In genomic region chr7:63927261-63927660, GRCh38 we compare ENCODE assay signal across 12 cellular contexts.
DNase-seq lines count a peak whose midpoint lies in the region; TF ChIP-seq lines count a peak whose summit lies in the region.
"Had no signal": no experiment of that assay in that cellular context is flagged by ENCODE, and none has a peak within 500 bp of the region (broad histone marks: within the 10 kb centered on the region; RNA-seq: fewer than 3 reads in every experiment).

No MANE protein-coding gene starts in this region.

- peaks cover 36 to 52% (median 44%) of the 10 kb centered on the region in 11 experiments for H3K9me3 ChIP-seq in BLaER1 treated with 17β-estradiol and CSF1 and Interleukin-3, amounts not matched to agents 10 nM and 100 nM (replicated peaks in 1 of 11)
- H3K9me3 ChIP-seq in DOHH2 (ENCODE audit: control insufficient read depth, insufficient read depth, low read length) = peaks cover 45% of the 10 kb centered on the region
- peaks cover 9% of the 10 kb centered on the region in 2 donors for H3K9me3 ChIP-seq in duodenal mucosa (ENCODE audit: control insufficient read depth in 1 of 2, low read length in 2 of 2)

- H3K9ac ChIP-seq in BLaER1 treated with 17β-estradiol and CSF1 and Interleukin-3, amounts not matched to agents 10 nM and 100 nM = peak overlapping the region; percentile 84 to 97 (median 93)
- no peak overlapping the region for H3K9ac ChIP-seq in duodenal mucosa (ENCODE audit: low read depth in 1 of 2, low read length in 2 of 2)
- H3K9ac ChIP-seq in rectal smooth muscle tissue (ENCODE audit: low read length) = peak overlapping the region; percentile 60

- peak overlapping the region; percentile 26 to 99 (median 97); a peak in 20 of 22 replicates for H3K27ac ChIP-seq in BLaER1 treated with 17β-estradiol and CSF1 and Interleukin-3, amounts not matched to agents 10 nM and 100 nM
- H3K27ac ChIP-seq in DOHH2 (ENCODE audit: low read depth, low read length) (no peak overlapping the region), duodenal mucosa (ENCODE audit: low read depth, low read length) (no peak overlapping the region), rectal smooth muscle tissue (ENCODE audit: low read depth, low read length) (peak overlapping the region; percentile 98)
- H3K27ac ChIP-seq: cardiac muscle cell had no signal

- peaks cover 10 to 23% (median 17%) of the 10 kb centered on the region in 10 experiments; a peak in 19 of 20 replicates for H3K4me1 ChIP-seq in BLaER1 treated with 17β-estradiol and CSF1 and Interleukin-3, amounts not matched to agents 10 nM and 100 nM
- H3K4me1 ChIP-seq in DOHH2 (ENCODE audit: control insufficient read depth, low read length) (peaks cover 18% of the 10 kb centered on the region), duodenal mucosa (ENCODE audit: control insufficient read depth in 1 of 2, insufficient read depth in 2 of 2, low read length in 2 of 2) (peaks cover 0 to 4% of the 10 kb centered on the region in 2 donors), rectal smooth muscle tissue (ENCODE audit: control insufficient read depth, insufficient read depth, low read length) (no peaks in the 10 kb centered on the region)

- H4K20me1 ChIP-seq in BLaER1 treated with 17β-estradiol and CSF1 and Interleukin-3, amounts not matched to agents 10 nM and 100 nM = no peaks in the 10 kb centered on the region
- no peaks in the 10 kb centered on the region for H4K20me1 ChIP-seq in DOHH2 (ENCODE audit: control insufficient read depth, insufficient read depth, low read depth, low read length)

- peaks cover 3% of the 10 kb centered on the region; the same call in 1 of the 2 replicates for H3F3A ChIP-seq in DOHH2 (ENCODE audit: control insufficient read depth, insufficient read depth)

- TF ChIP-seq CTCF in DOHH2 (IDR thresholded peaks at IDR 0.05; ENCODE audit: low read depth, low read length, poor library complexity, severe bottlenecking) = no peak

- H3K27me3 ChIP-seq in BLaER1 treated with 17β-estradiol and CSF1 and Interleukin-3, amounts not matched to agents 10 nM and 100 nM = no peaks in the 10 kb centered on the region
- H3K27me3 ChIP-seq in DOHH2 (ENCODE audit: control insufficient read depth, low read length) (no peaks in the 10 kb centered on the region), duodenal mucosa (ENCODE audit: control insufficient read depth in 1 of 2, insufficient read depth in 2 of 2, low read length in 2 of 2) (no peaks in the 10 kb centered on the region), rectal smooth muscle tissue (ENCODE audit: control insufficient read depth, insufficient read depth, low read length) (no peaks in the 10 kb centered on the region)
- H3K27me3 ChIP-seq: cardiac muscle cell had no signal

- DNase-seq in activated effector memory CD4-positive, alpha-beta T cell treated with anti-CD3 and anti-CD28 coated beads, Interleukin-2, amount 50 U/mL, for 16 hours = no peak
- DNase-seq in NCI-H345 treated with DMSO at 0.1 percent for 48 hours (lab: John Stamatoyannopoulos, UW; ENCODE audit: unreplicated experiment) (no peak), NCI-H510A (lab: John Stamatoyannopoulos, UW) (no peak)
- DNase-seq: activated T-cell treated with anti-CD3 and anti-CD28 coated beads, Interleukin-2, amount 50 U/mL, for 48 hours; hippocampal formation; NCI-H146; SIG-M5 had no signal

- peak overlapping the region; percentile 67 to 80 (median 74) for H3K4me3 ChIP-seq in BLaER1 treated with 17β-estradiol and CSF1 and Interleukin-3, amounts not matched to agents 10 nM and 100 nM
- H3K4me3 ChIP-seq in DOHH2 (ENCODE audit: low read length) = peak overlapping the region; percentile 86
- peak overlapping the region; percentile 75 to 81 for H3K4me3 ChIP-seq in duodenal mucosa (ENCODE audit: low read depth in 1 of 2, low read length in 2 of 2)
- peak overlapping the region; percentile 98 for H3K4me3 ChIP-seq in rectal smooth muscle tissue (ENCODE audit: low read length)
- H3K4me3 ChIP-seq: cardiac muscle cell had no signal

- peak overlapping the region; percentile 88 to 98 (median 94) for H3K4me2 ChIP-seq in BLaER1 treated with 17β-estradiol and CSF1 and Interleukin-3, amounts not matched to agents 10 nM and 100 nM
- peak overlapping the region; percentile 84 for H3K4me2 ChIP-seq in DOHH2 (ENCODE audit: low read length)

- peaks cover 0 to 10% (median 7%) of the 10 kb centered on the region in 11 experiments; a peak in 13 of 22 replicates for H3K36me3 ChIP-seq in BLaER1 treated with 17β-estradiol and CSF1 and Interleukin-3, amounts not matched to agents 10 nM and 100 nM
- no peaks in the 10 kb centered on the region for H3K36me3 ChIP-seq in DOHH2 (ENCODE audit: control insufficient read depth, low read length)
- H3K36me3 ChIP-seq in duodenal mucosa (ENCODE audit: control insufficient read depth in 1 of 2, insufficient read depth in 2 of 2, low read length in 2 of 2) = no peaks in the 10 kb centered on the region
- no peaks in the 10 kb centered on the region for H3K36me3 ChIP-seq in rectal smooth muscle tissue (ENCODE audit: control insufficient read depth, insufficient read depth, low read length)
- H3K36me3 ChIP-seq: cardiac muscle cell had no signal

- no peaks in the 10 kb centered on the region for H3K9me2 ChIP-seq in DOHH2 (replicated peaks; ENCODE audit: control insufficient read depth, low read length)

- no peaks in the 10 kb centered on the region for H3K79me2 ChIP-seq in DOHH2 (ENCODE audit: control insufficient read depth, low read length)

Comparison
In these comparisons a context has a peak if more than half of its experiments do, and no peak if none do; other contexts are left out.
1. H3K27ac ChIP-seq: peak in BLaER1 treated with 17β-estradiol and CSF1 and Interleukin-3, amounts not matched to agents 10 nM and 100 nM (11 of 11) and rectal smooth muscle tissue (single experiment); none in DOHH2 (single experiment) and duodenal mucosa (single experiment).
2. H3K9ac ChIP-seq: peak in BLaER1 treated with 17β-estradiol and CSF1 and Interleukin-3, amounts not matched to agents 10 nM and 100 nM (11 of 11) and rectal smooth muscle tissue (single experiment); none in duodenal mucosa (0 of 2).
3. Peak in every context shown above with its lines, with median percentiles within 50 percentile points of each other: H3K4me3 ChIP-seq.